Comparison of ENCODE assay signal across 8 cellular contexts in genomic region chr3:15557511-15557946, GRCh38. TPM values are rescaled to one million over a fixed set of nuclear protein-coding genes. Genes with fewer than 3 reads are reported as not detected.
DNase-seq lines count a peak whose midpoint lies in the region; ATAC-seq and TF ChIP-seq lines count a peak whose summit lies in the region.

No MANE protein-coding gene starts in this region.

- no peaks in the 10 kb centered on the region for H3K9me2 ChIP-seq in SK-N-SH

- peak; percentile 82 for TF ChIP-seq RAD21 in SK-N-SH (IDR thresholded peaks at IDR 0.05; ENCODE audit: low read length)

- H3K4me3 Mint-ChIP-seq in activated naive CD8-positive, alpha-beta T cell treated with anti-CD3 and anti-CD28 coated beads, Interleukin-2, amount 50 U/mL, for 24 hours: no peak overlapping the region

- peaks cover 4% of the 10 kb centered on the region for H3K36me3 Mint-ChIP-seq in activated naive CD8-positive, alpha-beta T cell treated with anti-CD3 and anti-CD28 coated beads, Interleukin-2, amount 50 U/mL, for 24 hours (ENCODE audit: low read depth)

- H3K27me3 Mint-ChIP-seq in activated naive CD8-positive, alpha-beta T cell treated with anti-CD3 and anti-CD28 coated beads, Interleukin-2, amount 50 U/mL, for 24 hours: no peaks in the 10 kb centered on the region

- ATAC-seq in GM21529 (IDR thresholded peaks at IDR 0.05; ENCODE audit: unreplicated experiment) (peak; percentile 73), right cardiac atrium (peak; percentile 74 to 87), HG02763 (IDR thresholded peaks at IDR 0.05; ENCODE audit: unreplicated experiment) (no peak)
- ATAC-seq in activated naive CD8-positive, alpha-beta T cell treated with anti-CD3 and anti-CD28 coated beads, Interleukin-2, amount 50 U/mL, for 24 hours: peak; percentile 78

- no peak overlapping the region for H3K27ac Mint-ChIP-seq in activated naive CD8-positive, alpha-beta T cell treated with anti-CD3 and anti-CD28 coated beads, Interleukin-2, amount 50 U/mL, for 24 hours

- TF ChIP-seq CTCF in SK-N-SH (IDR thresholded peaks at IDR 0.05) (peak; percentile 77), spleen (IDR thresholded peaks at IDR 0.05 in 8 of 11, conservative IDR thresholded peaks at IDR 0.05 in 3 of 11) (peak; percentile 55 to 85 (median 69))

- CTCF ChIA-PET in SK-N-SH (lab: Yijun Ruan, JAX): interaction anchor here (0.7 to 5.3 kb wide), 33 partner anchors 10 to 357 kb away, joined by 3 to 59 read pairs (median 5); partner anchors contain the start of genes CAPN7, COLQ, EAF1 and METTL6

- no peaks in the 10 kb centered on the region for H3K79me2 ChIP-seq in SK-N-SH (ENCODE audit: insufficient read depth)

- no peak overlapping the region for H2AFZ ChIP-seq in SK-N-SH (ENCODE audit: low read depth)

- peaks cover 14% of the 10 kb centered on the region for H3F3A ChIP-seq in SK-N-SH (replicated peaks; ENCODE audit: insufficient read depth)

- no peak overlapping the region for H3K9ac ChIP-seq in SK-N-SH

- 2% methylated on average over 3 of the region's 3 CpGs for WGBS in SK-N-SH (ENCODE audit: low lambda C conversion rate)
- 3% methylated on average over 3 of the region's 3 CpGs for WGBS in right cardiac atrium
- 0 to 5% (median 4%) methylated on average over 3 of the region's 3 CpGs for WGBS in spleen, 5 donors

- H3K9me3 ChIP-seq in SK-N-SH (no peaks in the 10 kb centered on the region), right cardiac atrium (ENCODE audit: control insufficient read depth, low read length) (no peaks in the 10 kb centered on the region), spleen (no peaks in the 10 kb centered on the region)

- H3K9me3 Mint-ChIP-seq in activated naive CD8-positive, alpha-beta T cell treated with anti-CD3 and anti-CD28 coated beads, Interleukin-2, amount 50 U/mL, for 24 hours: no peaks in the 10 kb centered on the region

- H3K4me2 ChIP-seq in SK-N-SH: no peak overlapping the region; the same call in 1 of the 2 replicates

- H3K36me3 ChIP-seq in SK-N-SH (replicated peaks in 1 of 2; ENCODE audit: control insufficient read depth in 1 of 2, insufficient read depth in 2 of 2, low read length in 1 of 2) (peaks cover 15 to 22% of the 10 kb centered on the region in 2 experiments), spleen (peaks cover 0 to 48% (median 25%) of the 10 kb centered on the region in 6 donors)

- POLR2A ChIA-PET in SK-N-SH (lab: Yijun Ruan, JAX): no interaction called here

- no peaks in the 10 kb centered on the region for H3K27me3 ChIP-seq in SK-N-SH (ENCODE audit: insufficient read depth)
- no peaks in the 10 kb centered on the region for H3K27me3 ChIP-seq in right cardiac atrium (ENCODE audit: control insufficient read depth, insufficient read depth)
- H3K27me3 ChIP-seq in spleen (replicated peaks in 1 of 7): no peaks in the 10 kb centered on the region

- H3K4me1 ChIP-seq in SK-N-SH (ENCODE audit: control insufficient read depth in 1 of 2, insufficient read depth in 2 of 2, low read depth in 1 of 2, low read length in 1 of 2): no peaks in the 10 kb centered on the region
- H3K4me1 ChIP-seq in right cardiac atrium (ENCODE audit: control insufficient read depth, insufficient read depth, low read length): no peaks in the 10 kb centered on the region
- H3K4me1 ChIP-seq in spleen: peaks cover 12 to 29% (median 21%) of the 10 kb centered on the region in 6 donors

- peaks cover 17% of the 10 kb centered on the region for H3K4me1 Mint-ChIP-seq in activated naive CD8-positive, alpha-beta T cell treated with anti-CD3 and anti-CD28 coated beads, Interleukin-2, amount 50 U/mL, for 24 hours

- TF ChIP-seq EP300 in SK-N-SH (IDR thresholded peaks at IDR 0.05; ENCODE audit: borderline replicate concordance in 1 of 2, low read depth in 1 of 2, low read length in 1 of 2): no peak

- H3K4me3 ChIP-seq in SK-N-SH (ENCODE audit: low read depth in 2 of 2, low read length in 1 of 2) (no peak overlapping the region), right cardiac atrium (ENCODE audit: low read length) (no peak overlapping the region), spleen (no peak overlapping the region)

- DNase-seq in Daoy (ENCODE audit: low read depth): peak; percentile 50
- peak; percentile 77 to 80 for DNase-seq in Kasumi-1 (lab: John Stamatoyannopoulos, UW)
- peak; percentile 58 for DNase-seq in SK-N-SH
- peak; percentile 35 for DNase-seq in activated naive CD8-positive, alpha-beta T cell treated with anti-CD3 and anti-CD28 coated beads, Interleukin-2, amount 50 U/mL, for 24 hours
- DNase-seq in right cardiac atrium: peak in 1 of 3 donors; percentile 47
- no peak for DNase-seq in spleen

- no peaks in the 10 kb centered on the region for H4K20me1 ChIP-seq in SK-N-SH (ENCODE audit: insufficient read depth)

- intact Hi-C loops in right cardiac atrium (cut with DNase I) (loop anchor here in 2 of 4 donors (5.0 to 10.0 kb wide), 3 partner anchors 123 to 353 kb away; partner anchors contain the start of genes CAPN7 (in 1 of the 2), EAF1 (in 1 of the 2) and METTL6 (in 1 of the 2)), spleen (cut with DNase I; ENCODE audit: low total_unique reads) (loop anchor here (5.0 kb wide), 1 partner anchor 125 kb away; no protein-coding TSS in a partner anchor)

- H3K27ac ChIP-seq in SK-N-SH (ENCODE audit: low read depth in 2 of 2, low read length in 1 of 2) (0 out of 4 replicates have a peak overlapping the region, but pooled peaks of 1 of the 2 experiments have one; percentile 7), right cardiac atrium (ENCODE audit: low read length) (no peak overlapping the region), spleen (peak overlapping the region in 3 of 8 donors; percentile 66 to 77 (median 69))

- no peak for TF ChIP-seq POLR2A in spleen (IDR thresholded peaks at IDR 0.05)

TF ChIP-seq in SK-N-SH, 30 proteins besides CTCF, POLR2A, EP300 and RAD21:
- TF ChIP-seq CHD2 (IDR thresholded peaks at IDR 0.05; ENCODE audit: low read length, partially characterized antibody) (no peak), SMC3 (IDR thresholded peaks at IDR 0.05; ENCODE audit: low read depth, low read length) (peak; percentile 48)

RNA-seq across cellular contexts. Expression of gene COLQ, which starts 36.0 kb away (rescaled TPM):
- 0.06 and 0.29 TPM in 2 replicates for total RNA-seq in Daoy (2014; rRNA removed; shearing (Covaris generic))
- polyA plus RNA-seq in SK-N-SH (2012; rRNA removed) (1.5 and 1.9 TPM in 2 replicates), right cardiac atrium (4.3 TPM), spleen (1 to 10 TPM; 1.9 to 6.3 (median 3.2) TPM)
- polyA plus RNA-seq in SK-N-SH (2012; cell fraction: cytosol; rRNA removed): 0.37 and 0.87 TPM in 2 replicates
- polyA plus RNA-seq in SK-N-SH (2012; cell fraction: nucleus; rRNA removed): 10.7 and 12.8 TPM in 2 replicates
- total RNA-seq in right cardiac atrium (10 to 100 TPM in 1 of 4 donors, 1 to 10 TPM in 3; 1.7 to 18.9 (median 3.4) TPM), spleen (10 to 100 TPM in 1 of 7 donors, 1 to 10 TPM in 6; 5.4 to 29.8 (median 7.1) TPM)

RNA-seq across cellular contexts. Expression of gene HACL1, which starts 43.8 kb away (rescaled TPM):
- 26.4 and 34.6 TPM in 2 replicates for total RNA-seq in Daoy (2014; rRNA removed; shearing (Covaris generic))
- polyA plus RNA-seq in SK-N-SH (2012; rRNA removed) (15.1 and 23.0 TPM in 2 replicates), right cardiac atrium (9.7 TPM), spleen (10 to 100 TPM; 18.2 to 22.4 (median 19.0) TPM)
- polyA plus RNA-seq in SK-N-SH (2012; cell fraction: cytosol; rRNA removed): 16.9 and 17.0 TPM in 2 replicates
- polyA plus RNA-seq in SK-N-SH (2012; cell fraction: nucleus; rRNA removed): 25.0 and 29.8 TPM in 2 replicates
- total RNA-seq in right cardiac atrium (10 to 100 TPM; 10.8 to 16.8 (median 13.8) TPM), spleen (10 to 100 TPM; 19.6 to 30.1 (median 25.5) TPM)

RNA-seq across cellular contexts. Expression of gene BTD, which starts 44.0 kb away (rescaled TPM):
- 3.7 and 10.6 TPM in 2 replicates for total RNA-seq in Daoy (2014; rRNA removed; shearing (Covaris generic))
- 23.6 and 32.5 TPM in 2 replicates for polyA plus RNA-seq in SK-N-SH (2012; rRNA removed)
- 19.0 and 24.4 TPM in 2 replicates for polyA plus RNA-seq in SK-N-SH (2012; cell fraction: cytosol; rRNA removed)
- polyA plus RNA-seq in SK-N-SH (2012; cell fraction: nucleus; rRNA removed): 20.3 and 28.3 TPM in 2 replicates
- total RNA-seq in right cardiac atrium: 10 to 100 TPM; 10.1 to 13.5 (median 10.9) TPM
- 8.0 TPM for polyA plus RNA-seq in right cardiac atrium
- total RNA-seq in spleen: 10 to 100 TPM; 13.3 to 43.7 (median 23.9) TPM
- polyA plus RNA-seq in spleen: 1 to 10 TPM; 3.9 to 6.3 (median 6.0) TPM
